ENCODE assay signal across 28 cellular contexts in genomic region chr11:1052133-1053011, GRCh38. TPM values are rescaled to one million over a fixed set of nuclear protein-coding genes. Genes with fewer than 3 reads are reported as not detected.
DNase-seq lines count a peak whose midpoint lies in the region; ATAC-seq and TF ChIP-seq lines count a peak whose summit lies in the region.
"Had no signal": no experiment of that assay in that cellular context is flagged by ENCODE, and none has a peak within 500 bp of the region (broad histone marks: within the 10 kb centered on the region; RNA-seq: fewer than 3 reads in every experiment).

No MANE protein-coding gene starts in this region.

- no peaks in the 10 kb centered on the region for H3K36me3 ChIP-seq in WERI-Rb-1

- H3K4me1 Mint-ChIP-seq in natural killer cell treated with Interleukin-12 subunit alpha and Interleukin-12 subunit beta and Interleukin-15 and Interleukin-18, amount 100 ng/mL, for 72 hours (ENCODE audit: low read depth in 2 of 2), result peaks cover 0 to 3% of the 10 kb centered on the region in 2 donors
- H3K4me1 Mint-ChIP-seq in natural killer cell, result peaks cover 4 to 5% of the 10 kb centered on the region in 2 donors
- peaks cover 24% of the 10 kb centered on the region for H3K4me1 Mint-ChIP-seq in nephron progenitor cell
- peaks cover 2% of the 10 kb centered on the region for H3K4me1 Mint-ChIP-seq in activated CD8-positive, alpha-beta T cell treated with anti-CD3 and anti-CD28 coated beads, Interleukin-2, amount 10 ng/mL, durations not matched to agents 7 days and 5 days (ENCODE audit: low read depth)
- H3K4me1 Mint-ChIP-seq: activated CD8-positive, alpha-beta memory T cell treated with anti-CD3 and anti-CD28 coated beads, Interleukin-2, amount 10 ng/mL, durations not matched to agents 7 days and 5 days; memory B cell had no signal

- H3K27me3 Mint-ChIP-seq in natural killer cell treated with Interleukin-12 subunit alpha and Interleukin-12 subunit beta and Interleukin-15 and Interleukin-18, amount 100 ng/mL, for 72 hours, result peaks cover 0 to 3% of the 10 kb centered on the region in 2 donors
- H3K27me3 Mint-ChIP-seq in natural killer cell (ENCODE audit: low read depth in 2 of 2) (peaks cover 0 to 7% of the 10 kb centered on the region in 2 donors), nephron progenitor cell (ENCODE audit: low read depth, poor library complexity) (peaks cover 21% of the 10 kb centered on the region)
- peaks cover 4% of the 10 kb centered on the region for H3K27me3 Mint-ChIP-seq in activated CD8-positive, alpha-beta T cell treated with anti-CD3 and anti-CD28 coated beads, Interleukin-2, amount 10 ng/mL, durations not matched to agents 7 days and 5 days (ENCODE audit: low read depth)
- H3K27me3 Mint-ChIP-seq: activated CD8-positive, alpha-beta memory T cell treated with anti-CD3 and anti-CD28 coated beads, Interleukin-2, amount 10 ng/mL, durations not matched to agents 7 days and 5 days had no signal

- CTCF ChIA-PET in activated CD8-positive, alpha-beta T cell treated with anti-CD3 and anti-CD28 coated beads, Interleukin-2, amount 10 ng/mL, durations not matched to agents 7 days and 5 days (lab: Charles Lee), result interaction anchor here (1.1 to 2.8 kb wide), 4 partner anchors 124 to 209 kb away, joined by 6 to 28 read pairs (median 7); partner anchors contain the start of genes AP2A2 and TSPAN4

- intact Hi-C loops in natural killer cell (cut with micrococcal nuclease), result no loop called here

- no peak overlapping the region for H3K4me3 Mint-ChIP-seq in natural killer cell treated with Interleukin-12 subunit alpha and Interleukin-12 subunit beta and Interleukin-15 and Interleukin-18, amount 100 ng/mL, for 72 hours
- H3K4me3 Mint-ChIP-seq in natural killer cell (no peak overlapping the region), nephron progenitor cell (no peak overlapping the region)
- H3K4me3 Mint-ChIP-seq in activated CD8-positive, alpha-beta T cell treated with anti-CD3 and anti-CD28 coated beads, Interleukin-2, amount 10 ng/mL, durations not matched to agents 7 days and 5 days, result no peak overlapping the region
- H3K4me3 Mint-ChIP-seq: activated CD8-positive, alpha-beta memory T cell treated with anti-CD3 and anti-CD28 coated beads, Interleukin-2, amount 10 ng/mL, durations not matched to agents 7 days and 5 days; activated T-helper 1 cell treated with anti-CD3 and anti-CD28 coated beads, Interleukin-12 subunit alpha, Interleukin-12 subunit beta, Interleukin-2, Interleukin-4 antibody, amounts not matched to agents 30 ng/mL and 10 ng/mL and 1 ng/mL, durations not matched to agents 14 hours and 24 hours and 36 hours; memory B cell; naive thymus-derived CD8-positive, alpha-beta T cell; stimulated activated memory B cell treated with anti-CD40 and anti-IgM and Interleukin-4, amounts not matched to agents 10 μg/mL and 1 μg/mL and 100 μg/mL, for 72 hours; T-cell had no signal

- no peaks in the 10 kb centered on the region for H3K36me3 Mint-ChIP-seq in natural killer cell treated with Interleukin-12 subunit alpha and Interleukin-12 subunit beta and Interleukin-15 and Interleukin-18, amount 100 ng/mL, for 72 hours
- H3K36me3 Mint-ChIP-seq in natural killer cell (no peaks in the 10 kb centered on the region), nephron progenitor cell (ENCODE audit: low read depth) (no peaks in the 10 kb centered on the region)
- no peaks in the 10 kb centered on the region for H3K36me3 Mint-ChIP-seq in activated CD8-positive, alpha-beta T cell treated with anti-CD3 and anti-CD28 coated beads, Interleukin-2, amount 10 ng/mL, durations not matched to agents 7 days and 5 days (ENCODE audit: low read depth)
- H3K36me3 Mint-ChIP-seq: activated CD8-positive, alpha-beta memory T cell treated with anti-CD3 and anti-CD28 coated beads, Interleukin-2, amount 10 ng/mL, durations not matched to agents 7 days and 5 days; memory B cell; naive thymus-derived CD8-positive, alpha-beta T cell; stimulated activated memory B cell treated with anti-CD40 and anti-IgM and Interleukin-4, amounts not matched to agents 10 μg/mL and 1 μg/mL and 100 μg/mL, for 72 hours; T-cell had no signal

- no peaks in the 10 kb centered on the region for H3K27me3 ChIP-seq in WERI-Rb-1 (ENCODE audit: insufficient read depth, low read depth, severe bottlenecking)
- H3K27me3 ChIP-seq: testis had no signal

- no peak for ATAC-seq in natural killer cell treated with Interleukin-12 subunit alpha and Interleukin-12 subunit beta and Interleukin-15 and Interleukin-18, amount 100 ng/mL, for 72 hours
- no peak for ATAC-seq in natural killer cell
- no peak for ATAC-seq in activated CD8-positive, alpha-beta T cell treated with anti-CD3 and anti-CD28 coated beads, Interleukin-2, amount 10 ng/mL, durations not matched to agents 7 days and 5 days
- ATAC-seq: activated CD8-positive, alpha-beta memory T cell treated with anti-CD3 and anti-CD28 coated beads, Interleukin-2, amount 10 ng/mL, durations not matched to agents 7 days and 5 days; GM12878; naive thymus-derived CD8-positive, alpha-beta T cell; stimulated activated memory B cell treated with anti-CD40 and anti-IgM and Interleukin-4, amounts not matched to agents 10 μg/mL and 1 μg/mL and 100 μg/mL, for 72 hours; T-cell had no signal

- peak; percentile 54 for DNase-seq in natural killer cell treated with Interleukin-12 subunit alpha and Interleukin-12 subunit beta and Interleukin-15 and Interleukin-18, amount 100 ng/mL, for 72 hours (ENCODE audit: low spot score)
- DNase-seq in natural killer cell, result no peak
- DNase-seq in WERI-Rb-1, result peak; percentile 7
- peak; percentile 3 for DNase-seq in nephron progenitor cell
- DNase-seq in activated CD8-positive, alpha-beta T cell treated with anti-CD3 and anti-CD28 coated beads, Interleukin-2, amount 10 ng/mL, durations not matched to agents 7 days and 5 days, result no peak
- no peak for DNase-seq in cerebellar nuclear complex (lab: John Stamatoyannopoulos, UW)
- no peak for DNase-seq in NCI-H226
- DNase-seq in DMS53 treated with DMSO at 0.1 percent for 48 hours (lab: John Stamatoyannopoulos, UW; ENCODE audit: unreplicated experiment), result no peak
- DNase-seq: activated CD4-positive, alpha-beta T cell treated with anti-CD3 and anti-CD28 coated beads for 4 hours; activated CD8-positive, alpha-beta memory T cell treated with anti-CD3 and anti-CD28 coated beads, Interleukin-2, amount 10 ng/mL, durations not matched to agents 7 days and 5 days; DMS79; effector CD4-positive, alpha-beta T cell; erythroblast; foreskin melanocyte; hippocampal formation; Kasumi-1; NCI-H1694 treated with DMSO at 0.1 percent for 48 hours; OCI-M1; SHP77 treated with DMSO at 0.1 percent for 48 hours; testis had no signal

- POLR2A ChIA-PET in activated CD8-positive, alpha-beta T cell treated with anti-CD3 and anti-CD28 coated beads, Interleukin-2, amount 10 ng/mL, durations not matched to agents 7 days and 5 days (lab: Charles Lee), result interaction anchor here (0.9 kb wide), 1 partner anchor 262 kb away, joined by 3 read pairs; the partner anchor contains the start of gene CEND1

- H3K4me3 ChIP-seq in WERI-Rb-1 (ENCODE audit: low read depth, low read length), result no peak overlapping the region
- H3K4me3 ChIP-seq: GM12878, testis had no signal

- H3K27ac ChIP-seq in WERI-Rb-1, result no peak overlapping the region
- H3K27ac ChIP-seq: testis had no signal

- H3K9me3 ChIP-seq in WERI-Rb-1 (ENCODE audit: severe bottlenecking), result no peaks in the 10 kb centered on the region
- H3K9me3 ChIP-seq: testis had no signal

- H3K9me3 Mint-ChIP-seq in natural killer cell treated with Interleukin-12 subunit alpha and Interleukin-12 subunit beta and Interleukin-15 and Interleukin-18, amount 100 ng/mL, for 72 hours, result no peaks in the 10 kb centered on the region
- H3K9me3 Mint-ChIP-seq in natural killer cell (no peaks in the 10 kb centered on the region), nephron progenitor cell (no peaks in the 10 kb centered on the region)
- H3K9me3 Mint-ChIP-seq in activated CD8-positive, alpha-beta T cell treated with anti-CD3 and anti-CD28 coated beads, Interleukin-2, amount 10 ng/mL, durations not matched to agents 7 days and 5 days (ENCODE audit: insufficient read depth), result no peaks in the 10 kb centered on the region
- H3K9me3 Mint-ChIP-seq: activated T-helper 1 cell treated with anti-CD3 and anti-CD28 coated beads, Interleukin-12 subunit alpha, Interleukin-12 subunit beta, Interleukin-2, Interleukin-4 antibody, amounts not matched to agents 30 ng/mL and 10 ng/mL and 1 ng/mL, durations not matched to agents 14 hours and 24 hours and 36 hours; memory B cell; naive thymus-derived CD8-positive, alpha-beta T cell; stimulated activated memory B cell treated with anti-CD40 and anti-IgM and Interleukin-4, amounts not matched to agents 10 μg/mL and 1 μg/mL and 100 μg/mL, for 72 hours; T-cell had no signal

- H3K27ac Mint-ChIP-seq in natural killer cell treated with Interleukin-12 subunit alpha and Interleukin-12 subunit beta and Interleukin-15 and Interleukin-18, amount 100 ng/mL, for 72 hours, result no peak overlapping the region
- H3K27ac Mint-ChIP-seq in natural killer cell, result no peak overlapping the region
- H3K27ac Mint-ChIP-seq in nephron progenitor cell, result no peak overlapping the region
- no peak overlapping the region for H3K27ac Mint-ChIP-seq in activated CD8-positive, alpha-beta T cell treated with anti-CD3 and anti-CD28 coated beads, Interleukin-2, amount 10 ng/mL, durations not matched to agents 7 days and 5 days
- H3K27ac Mint-ChIP-seq: activated CD8-positive, alpha-beta memory T cell treated with anti-CD3 and anti-CD28 coated beads, Interleukin-2, amount 10 ng/mL, durations not matched to agents 7 days and 5 days; activated T-helper 1 cell treated with anti-CD3 and anti-CD28 coated beads, Interleukin-12 subunit alpha, Interleukin-12 subunit beta, Interleukin-2, Interleukin-4 antibody, amounts not matched to agents 30 ng/mL and 10 ng/mL and 1 ng/mL, durations not matched to agents 14 hours and 24 hours and 36 hours; memory B cell; naive thymus-derived CD8-positive, alpha-beta T cell; progenitor cell of endocrine pancreas; stimulated activated memory B cell treated with anti-CD40 and anti-IgM and Interleukin-4, amounts not matched to agents 10 μg/mL and 1 μg/mL and 100 μg/mL, for 72 hours; T-cell had no signal

- TF ChIP-seq CTCF in natural killer cell (IDR thresholded peaks at IDR 0.05) (no peak), WERI-Rb-1 (IDR thresholded peaks at IDR 0.05; ENCODE audit: low read depth, low read length) (no peak), nephron progenitor cell (IDR thresholded peaks at IDR 0.05) (no peak)

RNA-seq across cellular contexts. Expression of gene MUC6, which starts 15.9 kb away (rescaled TPM):
- total RNA-seq in natural killer cell treated with Interleukin-12 subunit alpha and Interleukin-12 subunit beta and Interleukin-15 and Interleukin-18, amount 100 ng/mL, for 72 hours, result not detected
- not detected for total RNA-seq in natural killer cell
- not detected for total RNA-seq in activated CD8-positive, alpha-beta T cell treated with anti-CD3 and anti-CD28 coated beads, Interleukin-2, amount 10 ng/mL, durations not matched to agents 7 days and 5 days
- total RNA-seq: activated CD8-positive, alpha-beta memory T cell treated with anti-CD3 and anti-CD28 coated beads, Interleukin-2, amount 10 ng/mL, durations not matched to agents 7 days and 5 days; activated T-helper 1 cell treated with anti-CD3 and anti-CD28 coated beads, Interleukin-12 subunit alpha, Interleukin-12 subunit beta, Interleukin-2, Interleukin-4 antibody, amounts not matched to agents 30 ng/mL and 10 ng/mL and 1 ng/mL, durations not matched to agents 14 hours and 24 hours and 36 hours; chondrocyte; naive thymus-derived CD8-positive, alpha-beta T cell had no signal

RNA-seq across cellular contexts. Expression of gene MUC2, which starts 22.3 kb away (rescaled TPM):
- total RNA-seq in natural killer cell treated with Interleukin-12 subunit alpha and Interleukin-12 subunit beta and Interleukin-15 and Interleukin-18, amount 100 ng/mL, for 72 hours, result not detected
- total RNA-seq in natural killer cell, result not detected
- not detected for total RNA-seq in activated CD8-positive, alpha-beta T cell treated with anti-CD3 and anti-CD28 coated beads, Interleukin-2, amount 10 ng/mL, durations not matched to agents 7 days and 5 days
- total RNA-seq: activated CD8-positive, alpha-beta memory T cell treated with anti-CD3 and anti-CD28 coated beads, Interleukin-2, amount 10 ng/mL, durations not matched to agents 7 days and 5 days; activated T-helper 1 cell treated with anti-CD3 and anti-CD28 coated beads, Interleukin-12 subunit alpha, Interleukin-12 subunit beta, Interleukin-2, Interleukin-4 antibody, amounts not matched to agents 30 ng/mL and 10 ng/mL and 1 ng/mL, durations not matched to agents 14 hours and 24 hours and 36 hours; chondrocyte; naive thymus-derived CD8-positive, alpha-beta T cell; progenitor cell of endocrine pancreas had no signal

Comparison
In these comparisons a context has a peak if more than half of its experiments do, and no peak if none do; other contexts are left out.
1. DNase-seq: peak in natural killer cell treated with Interleukin-12 subunit alpha and Interleukin-12 subunit beta and Interleukin-15 and Interleukin-18, amount 100 ng/mL, for 72 hours (single experiment), WERI-Rb-1 (single experiment) and nephron progenitor cell (single experiment); none in natural killer cell (single experiment), activated CD8-positive, alpha-beta T cell treated with anti-CD3 and anti-CD28 coated beads, Interleukin-2, amount 10 ng/mL, durations not matched to agents 7 days and 5 days (single experiment), cerebellar nuclear complex (0 of 2), NCI-H226 (single experiment) and DMS53 treated with DMSO at 0.1 percent for 48 hours (single experiment).